In genomic region chr10:106439366-106439765, GRCh38 we compare ENCODE assay signal across 29 cellular contexts.
"Had no signal": no experiment of that assay in that cellular context is flagged by ENCODE, and none has a peak within 500 bp of the region (broad histone marks: within the 10 kb centered on the region; RNA-seq: fewer than 3 reads in every experiment).

No MANE protein-coding gene starts in this region.

- H3K27me3 Mint-ChIP-seq: activated CD4-positive, alpha-beta memory T cell treated with anti-CD3 and anti-CD28 coated beads, Interleukin-2, amount 10 ng/mL, durations not matched to agents 7 days and 5 days; activated CD4-positive, alpha-beta T cell treated with anti-CD3 and anti-CD28 coated beads, Interleukin-2, amount 10 ng/mL, durations not matched to agents 24 days and 14 days; activated naive CD4-positive, alpha-beta T cell treated with anti-CD3 and anti-CD28 coated beads, Interleukin-2, amount 10 ng/mL, durations not matched to agents 7 days and 5 days; activated naive CD8-positive, alpha-beta T cell treated with anti-CD3 and anti-CD28 coated beads, Interleukin-2, amount 10 ng/mL, durations not matched to agents 7 days and 5 days; activated T-cell treated with anti-CD3 and anti-CD28 coated beads, Interleukin-2, amount 50 U/mL, for 24 hours; central memory CD8-positive, alpha-beta T cell; progenitor cell of endocrine pancreas; stimulated activated naive CD8-positive, alpha-beta T cell treated with anti-CD3 and anti-CD28 coated beads, Interleukin-15, Interleukin-2, amounts not matched to agents 100 ng/mL and 50 ng/mL, for 24 hours; T-helper 17 cell had no signal

- H3K27me3 ChIP-seq: ascending aorta, gastrocnemius medialis, hepatocyte, ovary had no signal

- DNase-seq: activated CD4-positive, alpha-beta memory T cell treated with anti-CD3 and anti-CD28 coated beads, Interleukin-2, amount 10 ng/mL, durations not matched to agents 7 days and 5 days; activated CD4-positive, alpha-beta T cell treated with anti-CD3 and anti-CD28 coated beads, Interleukin-2, amount 10 ng/mL, durations not matched to agents 24 days and 14 days; activated CD4-positive, CD25-positive, alpha-beta regulatory T cell treated with anti-CD3 and anti-CD28 coated beads, Interleukin-2, amount 50 U/mL, for 72 hours; activated CD8-positive, alpha-beta memory T cell treated with anti-CD3 and anti-CD28 coated beads, Interleukin-2, amount 50 U/mL, for 48 hours; activated gamma-delta T cell; activated naive CD4-positive, alpha-beta T cell treated with anti-CD3 and anti-CD28 coated beads, Interleukin-2, amount 10 ng/mL, durations not matched to agents 7 days and 5 days; activated naive CD8-positive, alpha-beta T cell treated with anti-CD3 and anti-CD28 coated beads, Interleukin-2, amount 10 ng/mL, durations not matched to agents 7 days and 5 days; activated T-cell treated with anti-CD3 and anti-CD28 coated beads, Interleukin-2, amount 50 U/mL, for 24 hours; dermis blood vessel endothelial cell; effector CD4-positive, alpha-beta T cell; gastrocnemius medialis; kidney glomerular epithelial cell; lower lobe of right lung; ovary; stimulated activated CD4-positive, alpha-beta T cell treated with anti-CD3 and anti-CD28 coated beads, Interleukin-4, amount 100 ng/mL, for 24 hours; T-helper 17 cell; T1000; trophoblast cell had no signal

- H3K4me3 Mint-ChIP-seq: activated CD4-positive, alpha-beta memory T cell treated with anti-CD3 and anti-CD28 coated beads, Interleukin-2, amount 10 ng/mL, durations not matched to agents 7 days and 5 days; activated CD4-positive, alpha-beta T cell treated with anti-CD3 and anti-CD28 coated beads, Interleukin-2, amount 10 ng/mL, durations not matched to agents 24 days and 14 days; activated naive CD4-positive, alpha-beta T cell treated with anti-CD3 and anti-CD28 coated beads, Interleukin-2, amount 10 ng/mL, durations not matched to agents 7 days and 5 days; activated naive CD8-positive, alpha-beta T cell treated with anti-CD3 and anti-CD28 coated beads, Interleukin-2, amount 10 ng/mL, durations not matched to agents 7 days and 5 days; activated T-cell treated with anti-CD3 and anti-CD28 coated beads, Interleukin-2, amount 50 U/mL, for 24 hours; central memory CD8-positive, alpha-beta T cell; nephron; stimulated activated effector memory CD8-positive, alpha-beta T cell treated with anti-CD3 and anti-CD28 coated beads, Interleukin-12 subunit alpha, Interleukin-12 subunit beta, amount 100 ng/mL, for 72 hours; stimulated activated naive CD8-positive, alpha-beta T cell treated with anti-CD3 and anti-CD28 coated beads, Interleukin-15, Interleukin-2, amounts not matched to agents 100 ng/mL and 50 ng/mL, for 24 hours; T-helper 17 cell had no signal

- H2AFZ ChIP-seq: hepatocyte had no signal

- ATAC-seq: gastrocnemius medialis; left lobe of liver; lower lobe of right lung; sciatic nerve; stimulated activated effector memory CD8-positive, alpha-beta T cell treated with anti-CD3 and anti-CD28 coated beads, Interleukin-12 subunit alpha, Interleukin-12 subunit beta, amount 100 ng/mL, for 72 hours; T-helper 17 cell had no signal

- H3K27ac Mint-ChIP-seq: activated CD4-positive, alpha-beta memory T cell treated with anti-CD3 and anti-CD28 coated beads, Interleukin-2, amount 10 ng/mL, durations not matched to agents 7 days and 5 days; activated CD4-positive, alpha-beta T cell treated with anti-CD3 and anti-CD28 coated beads, Interleukin-2, amount 10 ng/mL, durations not matched to agents 24 days and 14 days; activated naive CD4-positive, alpha-beta T cell treated with anti-CD3 and anti-CD28 coated beads, Interleukin-2, amount 10 ng/mL, durations not matched to agents 7 days and 5 days; activated naive CD8-positive, alpha-beta T cell treated with anti-CD3 and anti-CD28 coated beads, Interleukin-2, amount 10 ng/mL, durations not matched to agents 7 days and 5 days; activated T-cell treated with anti-CD3 and anti-CD28 coated beads, Interleukin-2, amount 50 U/mL, for 24 hours; progenitor cell of endocrine pancreas; stimulated activated effector memory CD8-positive, alpha-beta T cell treated with anti-CD3 and anti-CD28 coated beads, Interleukin-12 subunit alpha, Interleukin-12 subunit beta, amount 100 ng/mL, for 72 hours; stimulated activated naive CD8-positive, alpha-beta T cell treated with anti-CD3 and anti-CD28 coated beads, Interleukin-15, Interleukin-2, amounts not matched to agents 100 ng/mL and 50 ng/mL, for 24 hours; T-helper 17 cell had no signal

- H3K36me3 ChIP-seq: ascending aorta, gastrocnemius medialis, lower lobe of right lung, ovary, thoracic aorta had no signal

- H3K9me3 ChIP-seq: ascending aorta, gastrocnemius medialis, lower lobe of right lung, ovary had no signal

- H3K4me1 Mint-ChIP-seq: activated CD4-positive, alpha-beta memory T cell treated with anti-CD3 and anti-CD28 coated beads, Interleukin-2, amount 10 ng/mL, durations not matched to agents 7 days and 5 days; activated CD4-positive, alpha-beta T cell treated with anti-CD3 and anti-CD28 coated beads, Interleukin-2, amount 10 ng/mL, durations not matched to agents 24 days and 14 days; activated naive CD4-positive, alpha-beta T cell treated with anti-CD3 and anti-CD28 coated beads, Interleukin-2, amount 10 ng/mL, durations not matched to agents 7 days and 5 days; activated naive CD8-positive, alpha-beta T cell treated with anti-CD3 and anti-CD28 coated beads, Interleukin-2, amount 10 ng/mL, durations not matched to agents 7 days and 5 days; central memory CD8-positive, alpha-beta T cell; stimulated activated effector memory CD8-positive, alpha-beta T cell treated with anti-CD3 and anti-CD28 coated beads, Interleukin-12 subunit alpha, Interleukin-12 subunit beta, amount 100 ng/mL, for 72 hours; T-helper 17 cell had no signal

- H3K36me3 Mint-ChIP-seq: activated naive CD4-positive, alpha-beta T cell treated with anti-CD3 and anti-CD28 coated beads, Interleukin-2, amount 10 ng/mL, durations not matched to agents 7 days and 5 days; activated naive CD8-positive, alpha-beta T cell treated with anti-CD3 and anti-CD28 coated beads, Interleukin-2, amount 10 ng/mL, durations not matched to agents 7 days and 5 days; stimulated activated effector memory CD8-positive, alpha-beta T cell treated with anti-CD3 and anti-CD28 coated beads, Interleukin-12 subunit alpha, Interleukin-12 subunit beta, amount 100 ng/mL, for 72 hours had no signal

- H3K4me1 ChIP-seq: ascending aorta, gastrocnemius medialis, lower lobe of right lung had no signal

- H3K9me3 Mint-ChIP-seq: activated CD4-positive, alpha-beta T cell treated with anti-CD3 and anti-CD28 coated beads, Interleukin-2, amount 10 ng/mL, durations not matched to agents 24 days and 14 days; nephron; stimulated activated naive CD8-positive, alpha-beta T cell treated with anti-CD3 and anti-CD28 coated beads, Interleukin-15, Interleukin-2, amounts not matched to agents 100 ng/mL and 50 ng/mL, for 24 hours had no signal

- H3K4me3 ChIP-seq: ascending aorta, gastrocnemius medialis, hepatocyte, lower lobe of right lung, ovary, skin epidermis, thoracic aorta had no signal

- H3K27ac ChIP-seq: ascending aorta, gastrocnemius medialis, hepatocyte, lower lobe of right lung, ovary, thoracic aorta had no signal

- H3K4me2 ChIP-seq: hepatocyte had no signal
